7 cellular contexts compared by ENCODE assay signal in the genomic region with DNA sequence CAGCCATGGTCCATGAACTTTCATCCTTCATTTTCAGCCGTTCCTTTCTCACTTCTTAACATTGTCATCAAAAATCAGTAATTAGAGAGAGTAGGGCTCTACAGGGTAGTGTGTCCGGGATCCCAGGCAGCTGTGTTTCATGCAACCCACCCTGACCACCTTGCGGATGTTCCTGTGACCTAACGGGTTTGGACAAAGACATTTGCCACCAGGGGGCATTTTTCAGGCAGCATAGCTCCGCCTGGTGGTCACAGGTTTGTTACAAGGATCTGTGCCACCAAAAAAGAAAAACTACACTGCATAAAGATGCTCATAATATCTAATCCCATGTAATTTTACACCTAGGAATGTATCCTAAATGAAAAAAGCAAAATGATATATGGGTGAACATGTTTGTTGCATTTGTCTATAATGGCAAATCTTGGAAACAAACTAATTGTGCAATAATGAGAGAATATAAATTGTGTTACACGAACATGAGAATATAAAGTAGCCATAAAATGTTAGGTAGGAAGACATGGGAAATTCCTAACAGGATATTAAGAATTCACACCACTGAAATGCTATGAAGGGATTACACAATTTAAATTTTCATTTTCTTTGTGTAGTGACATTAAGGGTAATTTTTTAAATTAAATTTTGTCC.
DNase-seq lines count a peak whose midpoint lies in the region; ATAC-seq, FAIRE-seq and TF ChIP-seq lines count a peak whose summit lies in the region.

No MANE protein-coding gene starts in this region.

- no peaks in the 10 kb centered on the region for H3K9me1 ChIP-seq in keratinocyte (ENCODE audit: control insufficient read depth, extremely low read depth, insufficient read depth, low read length)

- H3K9me3 ChIP-seq in keratinocyte (ENCODE audit: control insufficient read depth, low read depth, low read length): no peaks in the 10 kb centered on the region

- dilution Hi-C loops in keratinocyte (cut with MboI; ENCODE audit: extremely low pct_ligation_motif_present, low sequenced_read_pairs): no loop called here

- no peaks in the 10 kb centered on the region for H4K20me1 ChIP-seq in keratinocyte (ENCODE audit: control insufficient read depth, extremely low read depth, insufficient read depth, low read length)

- no peak for ATAC-seq in HG03378 (IDR thresholded peaks at IDR 0.05; ENCODE audit: unreplicated experiment)

- DNase-seq in GM10266 (ENCODE audit: extremely low spot score): peak; percentile 63
- peak in 1 of 2 experiments; percentile 71 for DNase-seq in HL-60 (ENCODE audit: low read depth in 1 of 2, low spot score in 1 of 2)
- peak; percentile 76 for DNase-seq in SK-N-DZ (ENCODE audit: low spot score)
- peak; percentile 28 for DNase-seq in astrocyte of the cerebellum (ENCODE audit: low read depth)
- DNase-seq in keratinocyte (ENCODE audit: low read depth, low spot score): no peak
- DNase-seq in stimulated activated CD8-positive, alpha-beta memory T cell treated with anti-CD3 and anti-CD28 coated beads, Interleukin-2, amount 100 ng/mL, for 48 hours (ENCODE audit: low read depth in 2 of 2): peak; percentile 28 to 38

- H3K27me3 ChIP-seq in HL-60 (ENCODE audit: insufficient read depth, poor library complexity, severe bottlenecking) (no peaks in the 10 kb centered on the region), keratinocyte (ENCODE audit: control insufficient read depth, extremely low read depth, insufficient read depth, low read length) (no peaks in the 10 kb centered on the region)

- H3K4me1 ChIP-seq in keratinocyte (ENCODE audit: control insufficient read depth, extremely low read depth, insufficient read depth, low read length): no peaks in the 10 kb centered on the region

- no peak overlapping the region for H2AFZ ChIP-seq in keratinocyte (ENCODE audit: control insufficient read depth, low read length)

- H3K79me2 ChIP-seq in keratinocyte (ENCODE audit: control insufficient read depth, insufficient read depth, low read length): no peaks in the 10 kb centered on the region

- H3K4me3 ChIP-seq in HL-60 (replicated peaks; ENCODE audit: insufficient read depth, low read length) (no peak overlapping the region), astrocyte of the cerebellum (ENCODE audit: low read depth, low read length) (no peak overlapping the region), keratinocyte (ENCODE audit: control insufficient read depth in 2 of 3, extremely low read depth in 1 of 3, insufficient read depth in 2 of 3, low read depth in 1 of 3, low read length in 3 of 3) (no peak overlapping the region)

- no peak overlapping the region for H3K4me2 ChIP-seq in keratinocyte (ENCODE audit: control insufficient read depth, extremely low read depth, insufficient read depth, low read depth, low read length)

- TF ChIP-seq CTCF in GM10266 (IDR thresholded peaks at IDR 0.05; ENCODE audit: control insufficient read depth, insufficient read depth, low read depth, missing control alignments) (peak; percentile 96), HL-60 (IDR thresholded peaks at IDR 0.05; ENCODE audit: insufficient read depth, low read length) (peak; percentile 98), astrocyte of the cerebellum (IDR thresholded peaks at IDR 0.05; ENCODE audit: low read depth, low read length, missing control alignments) (peak; percentile 96), keratinocyte (optimal IDR thresholded peaks at IDR 0.05 in 1 of 3, IDR thresholded peaks at IDR 0.05 in 1 of 3, conservative IDR thresholded peaks at IDR 0.05 in 1 of 3; ENCODE audit: extremely low read depth in 1 of 3, insufficient read depth in 2 of 3, low read length in 3 of 3) (peak; percentile 93 to 99 (median 98))

- in situ Hi-C loops in astrocyte of the cerebellum (cut with HindIII; ENCODE audit: low sequenced_read_pairs): no loop called here

- H3K27ac ChIP-seq in HL-60 (replicated peaks) (no peak overlapping the region), keratinocyte (ENCODE audit: control insufficient read depth, insufficient read depth, low read length) (no peak overlapping the region)

- no peak overlapping the region for H3K9ac ChIP-seq in keratinocyte (ENCODE audit: control insufficient read depth, extremely low read depth, insufficient read depth, low read length)

- FAIRE-seq in keratinocyte (lab: Jason Lieb, UNC): peak; percentile 63

- no peaks in the 10 kb centered on the region for H3K36me3 ChIP-seq in keratinocyte (ENCODE audit: control insufficient read depth in 2 of 2, extremely low read depth in 1 of 2, insufficient read depth in 2 of 2, low read length in 2 of 2)
